In the genomic region with DNA sequence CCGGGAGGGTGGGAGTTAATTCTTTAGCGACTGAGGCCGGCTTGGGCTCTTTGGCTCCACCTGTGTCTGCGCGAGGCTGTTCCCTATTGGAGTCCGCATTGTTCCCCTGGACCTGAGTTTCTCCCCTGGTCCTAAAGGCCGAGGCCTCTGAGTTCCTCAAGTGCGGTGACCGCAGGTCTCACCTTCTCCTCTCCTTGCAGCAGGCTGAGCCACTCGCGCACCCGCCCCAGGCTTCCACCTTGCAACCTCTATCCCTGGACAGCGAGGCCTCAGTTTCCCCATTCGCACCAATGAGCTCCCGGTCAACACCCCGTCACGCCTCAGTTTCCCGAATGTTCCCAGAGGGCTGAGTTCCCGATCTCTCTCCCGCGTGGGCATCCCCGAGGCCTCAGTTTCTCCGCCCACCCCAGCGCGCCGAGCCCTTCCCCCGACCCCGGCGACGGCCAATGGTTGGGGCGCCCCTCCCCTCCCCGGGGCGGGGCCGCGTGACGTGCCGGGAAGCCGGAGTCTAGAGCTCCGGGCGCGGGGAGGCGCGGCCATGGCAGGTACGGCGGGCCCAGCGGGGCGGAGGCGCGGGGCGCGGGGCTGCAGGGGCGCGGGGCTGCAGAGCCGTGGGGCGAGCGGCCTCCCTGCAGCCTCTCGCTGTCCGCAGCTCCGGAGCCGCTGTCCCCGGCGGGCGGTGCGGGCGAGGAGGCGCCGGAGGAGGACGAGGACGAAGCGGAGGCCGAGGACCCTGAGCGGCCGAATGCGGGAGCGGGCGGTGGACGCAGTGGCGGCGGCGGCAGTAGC, we compare ENCODE assay signal across 1 cellular context.
A peak's percentile ranks its signal among the peaks of the same experiment; 100 is the strongest.
TF ChIP-seq lines count a peak whose summit lies in the region.

A gene with protein sequence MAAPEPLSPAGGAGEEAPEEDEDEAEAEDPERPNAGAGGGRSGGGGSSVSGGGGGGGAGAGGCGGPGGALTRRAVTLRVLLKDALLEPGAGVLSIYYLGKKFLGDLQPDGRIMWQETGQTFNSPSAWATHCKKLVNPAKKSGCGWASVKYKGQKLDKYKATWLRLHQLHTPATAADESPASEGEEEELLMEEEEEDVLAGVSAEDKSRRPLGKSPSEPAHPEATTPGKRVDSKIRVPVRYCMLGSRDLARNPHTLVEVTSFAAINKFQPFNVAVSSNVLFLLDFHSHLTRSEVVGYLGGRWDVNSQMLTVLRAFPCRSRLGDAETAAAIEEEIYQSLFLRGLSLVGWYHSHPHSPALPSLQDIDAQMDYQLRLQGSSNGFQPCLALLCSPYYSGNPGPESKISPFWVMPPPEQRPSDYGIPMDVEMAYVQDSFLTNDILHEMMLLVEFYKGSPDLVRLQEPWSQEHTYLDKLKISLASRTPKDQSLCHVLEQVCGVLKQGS (plus strand): TSS at position 507 of the 789 bp plus-strand sequence. CDS start 32 bp downstream, at position 539.

TF ChIP-seq in H1, 55 proteins besides CTCF, POLR2A, EP300 and RAD21 (continued from another document):
- peak; percentile 54; the same call in 1 of the 2 replicates for TF ChIP-seq YY1 (IDR thresholded peaks at IDR 0.05; ENCODE audit: low read depth, low read length)
- TF ChIP-seq EGR1 (IDR thresholded peaks at IDR 0.05; ENCODE audit: borderline replicate concordance, low read depth, low read length), result no peak
- TF ChIP-seq GABPA (IDR thresholded peaks at IDR 0.05; ENCODE audit: borderline replicate concordance, insufficient read depth, low read length), result no peak
